9 cellular contexts compared by ENCODE assay signal in genomic region chr17:2689411-2690164, GRCh38. TPM values are rescaled to one million over a fixed set of nuclear protein-coding genes. Genes with fewer than 3 reads are reported as not detected.
DNase-seq lines count a peak whose midpoint lies in the region; ATAC-seq and TF ChIP-seq lines count a peak whose summit lies in the region.
"Had no signal": no experiment of that assay in that cellular context is flagged by ENCODE, and none has a peak within 500 bp of the region (broad histone marks: within the 10 kb centered on the region; RNA-seq: fewer than 3 reads in every experiment).

No MANE protein-coding gene starts in this region.

- intact Hi-C loops in activated CD4-positive, alpha-beta T cell treated with anti-CD3 and anti-CD28 coated beads for 36 hours (cut with DNase I, micrococcal nuclease) = no loop called here
- intact Hi-C loops in testis (cut with DNase I; ENCODE audit: low total_unique reads) = no loop called here

- WGBS in hepatocyte (ENCODE audit: low lambda C conversion rate, missing lambda C conversion rate) = 81% methylated on average over 34 of the region's 40 CpGs
- WGBS in testis, 2 donors = 54 to 69% methylated on average over 11 to 40 of the region's 40 CpGs

- no peaks in the 10 kb centered on the region for H3K79me2 ChIP-seq in hepatocyte

- H3K4me3 ChIP-seq in hepatocyte (no peak overlapping the region), testis (no peak overlapping the region)
- H3K4me3 ChIP-seq: thoracic aorta had no signal

- H3K27ac ChIP-seq in hepatocyte = peak overlapping the region; percentile 52
- no peak overlapping the region for H3K27ac ChIP-seq in testis
- H3K27ac ChIP-seq: thoracic aorta had no signal

- peaks cover 10% of the 10 kb centered on the region for H3K4me1 Mint-ChIP-seq in activated CD4-positive, alpha-beta T cell treated with anti-CD3 and anti-CD28 coated beads for 36 hours
- peaks cover 16% of the 10 kb centered on the region for H3K4me1 Mint-ChIP-seq in activated CD4-positive, alpha-beta memory T cell treated with anti-CD3 and anti-CD28 coated beads, Interleukin-2, amount 10 ng/mL, durations not matched to agents 7 days and 5 days

- CTCF ChIA-PET in activated CD4-positive, alpha-beta T cell treated with anti-CD3 and anti-CD28 coated beads for 36 hours (lab: Charles Lee) = interaction anchor here (0.7 kb wide), 1 partner anchor 288 kb away, joined by 3 read pairs; no protein-coding TSS in a partner anchor
- CTCF ChIA-PET in activated CD4-positive, alpha-beta memory T cell treated with anti-CD3 and anti-CD28 coated beads, Interleukin-2, amount 10 ng/mL, durations not matched to agents 7 days and 5 days (lab: Charles Lee) = no interaction called here

- H2AFZ ChIP-seq in hepatocyte = no peak overlapping the region

- no peaks in the 10 kb centered on the region for H3K27me3 ChIP-seq in hepatocyte
- no peaks in the 10 kb centered on the region for H3K27me3 ChIP-seq in testis

- H3K9me3 Mint-ChIP-seq in activated CD4-positive, alpha-beta T cell treated with anti-CD3 and anti-CD28 coated beads for 36 hours (ENCODE audit: low read depth) = no peaks in the 10 kb centered on the region
- no peaks in the 10 kb centered on the region for H3K9me3 Mint-ChIP-seq in activated CD4-positive, alpha-beta memory T cell treated with anti-CD3 and anti-CD28 coated beads, Interleukin-2, amount 10 ng/mL, durations not matched to agents 7 days and 5 days

- H3K36me3 Mint-ChIP-seq in activated CD4-positive, alpha-beta T cell treated with anti-CD3 and anti-CD28 coated beads for 36 hours (ENCODE audit: low read depth) = peaks cover 22% of the 10 kb centered on the region
- H3K36me3 Mint-ChIP-seq in activated CD4-positive, alpha-beta memory T cell treated with anti-CD3 and anti-CD28 coated beads, Interleukin-2, amount 10 ng/mL, durations not matched to agents 7 days and 5 days (ENCODE audit: low read depth) = peaks cover 10% of the 10 kb centered on the region

- H3K4me3 Mint-ChIP-seq in activated CD4-positive, alpha-beta T cell treated with anti-CD3 and anti-CD28 coated beads for 36 hours = no peak overlapping the region
- H3K4me3 Mint-ChIP-seq in activated CD4-positive, alpha-beta memory T cell treated with anti-CD3 and anti-CD28 coated beads, Interleukin-2, amount 10 ng/mL, durations not matched to agents 7 days and 5 days = peak overlapping the region; percentile 6

- POLR2A ChIA-PET in activated CD4-positive, alpha-beta T cell treated with anti-CD3 and anti-CD28 coated beads for 36 hours (lab: Charles Lee) = interaction anchor here (0.6 kb wide), 2 partner anchors 49 to 237 kb away, joined by 3 read pairs; no protein-coding TSS in a partner anchor
- POLR2A ChIA-PET in activated CD4-positive, alpha-beta memory T cell treated with anti-CD3 and anti-CD28 coated beads, Interleukin-2, amount 10 ng/mL, durations not matched to agents 7 days and 5 days (lab: Charles Lee) = no interaction called here

- H3K36me3 ChIP-seq in hepatocyte (replicated peaks; ENCODE audit: insufficient read depth, low read depth) = no peaks in the 10 kb centered on the region
- no peaks in the 10 kb centered on the region for H3K36me3 ChIP-seq in testis (ENCODE audit: low read depth, missing control alignments)

- H3K27me3 Mint-ChIP-seq in activated CD4-positive, alpha-beta T cell treated with anti-CD3 and anti-CD28 coated beads for 36 hours = no peaks in the 10 kb centered on the region
- H3K27me3 Mint-ChIP-seq in activated CD4-positive, alpha-beta memory T cell treated with anti-CD3 and anti-CD28 coated beads, Interleukin-2, amount 10 ng/mL, durations not matched to agents 7 days and 5 days = no peaks in the 10 kb centered on the region

- H3K27ac Mint-ChIP-seq in activated CD4-positive, alpha-beta T cell treated with anti-CD3 and anti-CD28 coated beads for 36 hours = peak overlapping the region; percentile 51
- peak overlapping the region; percentile 79 for H3K27ac Mint-ChIP-seq in activated CD4-positive, alpha-beta memory T cell treated with anti-CD3 and anti-CD28 coated beads, Interleukin-2, amount 10 ng/mL, durations not matched to agents 7 days and 5 days

- no peak overlapping the region for H3K4me2 ChIP-seq in hepatocyte

- TF ChIP-seq POLR2A in testis (IDR thresholded peaks at IDR 0.05) = no peak

- no peaks in the 10 kb centered on the region for H3K9me2 ChIP-seq in hepatocyte (replicated peaks; ENCODE audit: insufficient read depth)

- TF ChIP-seq CTCF in hepatocyte (IDR thresholded peaks at IDR 0.05; ENCODE audit: poor library complexity) = no peak
- TF ChIP-seq CTCF in testis (IDR thresholded peaks at IDR 0.05) = no peak

- peak; percentile 48 for DNase-seq in activated CD4-positive, alpha-beta T cell treated with anti-CD3 and anti-CD28 coated beads for 36 hours
- DNase-seq in activated CD4-positive, alpha-beta T cell treated with anti-CD3 and anti-CD28 coated beads, Interleukin-2, amount 50 U/mL, for 48 hours = no peak
- peak; percentile 62 for DNase-seq in activated CD4-positive, alpha-beta memory T cell treated with anti-CD3 and anti-CD28 coated beads, Interleukin-2, amount 10 ng/mL, durations not matched to agents 7 days and 5 days
- DNase-seq in hepatocyte (ENCODE audit: low spot score) (peak; percentile 23), testis (peak; percentile 26), putamen (ENCODE audit: low spot score) (no peak)

- peak; percentile 42 for ATAC-seq in activated CD4-positive, alpha-beta T cell treated with anti-CD3 and anti-CD28 coated beads for 36 hours
- ATAC-seq in HG03095 (IDR thresholded peaks at IDR 0.05; ENCODE audit: unreplicated experiment) = no peak
- ATAC-seq in HG03469 (IDR thresholded peaks at IDR 0.05; ENCODE audit: unreplicated experiment) = no peak

- no peaks in the 10 kb centered on the region for H4K20me1 ChIP-seq in hepatocyte (ENCODE audit: insufficient read depth, poor library complexity, severe bottlenecking)

- H3K9me3 ChIP-seq in hepatocyte (ENCODE audit: low read depth) (no peaks in the 10 kb centered on the region), testis (no peaks in the 10 kb centered on the region)
- H3K9me3 ChIP-seq: thoracic aorta had no signal

- H3K4me1 ChIP-seq in hepatocyte (ENCODE audit: insufficient read depth) = peaks cover 5% of the 10 kb centered on the region
- peaks cover 13% of the 10 kb centered on the region for H3K4me1 ChIP-seq in testis

RNA-seq across cellular contexts. Expression of gene CLUH, which starts 22.0 kb away (rescaled TPM):
- 100 to 1,000 TPM; 107 to 123 TPM for total RNA-seq in activated CD4-positive, alpha-beta T cell treated with anti-CD3 and anti-CD28 coated beads for 36 hours
- 10 to 100 TPM; 36.4 to 37.9 TPM for total RNA-seq in activated CD4-positive, alpha-beta memory T cell treated with anti-CD3 and anti-CD28 coated beads, Interleukin-2, amount 10 ng/mL, durations not matched to agents 7 days and 5 days
- total RNA-seq in hepatocyte (28.7 and 45.5 TPM in 2 replicates), testis (100 to 1,000 TPM; 173 to 183 TPM)
- polyA plus RNA-seq in hepatocyte (50.2 and 54.4 TPM in 2 replicates), testis (ENCODE audit: insufficient read depth, low read depth, low replicate concordance) (60.1 TPM)

RNA-seq across cellular contexts. Expression of gene CCDC92B, which starts 59.9 kb away (rescaled TPM):
- total RNA-seq in activated CD4-positive, alpha-beta T cell treated with anti-CD3 and anti-CD28 coated beads for 36 hours = not detected
- under 1 TPM in 1 of 2 experiments, not detected in 1; 0.10 TPM for total RNA-seq in activated CD4-positive, alpha-beta memory T cell treated with anti-CD3 and anti-CD28 coated beads, Interleukin-2, amount 10 ng/mL, durations not matched to agents 7 days and 5 days
- 0.12 TPM in 1 of 2 replicates, not detected in the other for total RNA-seq in hepatocyte
- 0.10 TPM in 1 of 2 replicates, not detected in the other for polyA plus RNA-seq in hepatocyte
- 1 to 10 TPM; 3.9 to 4.0 TPM for total RNA-seq in testis
- polyA plus RNA-seq in testis (ENCODE audit: insufficient read depth, low read depth, low replicate concordance) = 2.2 TPM

Comparison
In these comparisons a context has a peak if more than half of its experiments do, and no peak if none do; other contexts are left out.
1. DNase-seq: peak in activated CD4-positive, alpha-beta T cell treated with anti-CD3 and anti-CD28 coated beads for 36 hours (single experiment), activated CD4-positive, alpha-beta memory T cell treated with anti-CD3 and anti-CD28 coated beads, Interleukin-2, amount 10 ng/mL, durations not matched to agents 7 days and 5 days (single experiment), hepatocyte (single experiment) and testis (single experiment); none in activated CD4-positive, alpha-beta T cell treated with anti-CD3 and anti-CD28 coated beads, Interleukin-2, amount 50 U/mL, for 48 hours (0 of 2) and putamen (single experiment).